Comparison of ENCODE assay signal across 28 cellular contexts in genomic region chr17:16298140-16298662, GRCh38. TPM values are rescaled to one million over a fixed set of nuclear protein-coding genes. Genes with fewer than 3 reads are reported as not detected.
DNase-seq lines count a peak whose midpoint lies in the region; ATAC-seq, FAIRE-seq and TF ChIP-seq lines count a peak whose summit lies in the region.
"Had no signal": no experiment of that assay in that cellular context is flagged by ENCODE, and none has a peak within 500 bp of the region (broad histone marks: within the 10 kb centered on the region; RNA-seq: fewer than 3 reads in every experiment).

No MANE protein-coding gene starts in this region.

- no peaks in the 10 kb centered on the region for H3K9me3 Mint-ChIP-seq in MCF 10A (ENCODE audit: unreplicated experiment)
- H3K9me3 Mint-ChIP-seq: activated T-cell treated with anti-CD3 and anti-CD28 coated beads, Interleukin-2, amount 50 U/mL, for 72 hours; memory B cell; natural killer cell treated with Interleukin-12 subunit alpha and Interleukin-12 subunit beta and Interleukin-15 and Interleukin-18, amount 100 ng/mL, for 72 hours; stimulated activated naive B cell treated with anti-CD40 and anti-IgM and Interleukin-4, amounts not matched to agents 10 μg/mL and 1 μg/mL and 100 μg/mL, for 72 hours had no signal

- TF ChIP-seq RAD21 in A549 (conservative IDR thresholded peaks at IDR 0.05 in 1 of 2, IDR thresholded peaks at IDR 0.05 in 1 of 2), result no peak

- ATAC-seq in A549, result no peak
- no peak for ATAC-seq in GM21528 (IDR thresholded peaks at IDR 0.05; ENCODE audit: low FRiP score, unreplicated experiment)
- ATAC-seq: activated T-cell treated with anti-CD3 and anti-CD28 coated beads, Interleukin-2, amount 50 U/mL, for 72 hours; natural killer cell treated with Interleukin-12 subunit alpha and Interleukin-12 subunit beta and Interleukin-15 and Interleukin-18, amount 100 ng/mL, for 72 hours; right cardiac atrium; stimulated activated naive B cell treated with anti-CD40 and anti-IgM and Interleukin-4, amounts not matched to agents 10 μg/mL and 1 μg/mL and 100 μg/mL, for 72 hours had no signal

- TF ChIP-seq CTCF in A549 (IDR thresholded peaks at IDR 0.05) (no peak), colonic mucosa (IDR thresholded peaks at IDR 0.05) (no peak), MCF 10A (IDR thresholded peaks at IDR 0.05; ENCODE audit: unreplicated experiment) (no peak)

- DNase-seq in A549 (ENCODE audit: low read depth in 1 of 2, low spot score in 1 of 2), result no peak
- peak; percentile 56 for DNase-seq in colonic mucosa
- no peak for DNase-seq in MCF 10A (ENCODE audit: unreplicated experiment)
- no peak for DNase-seq in GOT3 (lab: John Stamatoyannopoulos, UW)
- no peak for DNase-seq in mesenteric fat pad (ENCODE audit: low spot score)
- DNase-seq: activated CD4-positive, alpha-beta T cell treated with anti-CD3 and anti-CD28 coated beads for 4 hours; activated naive CD4-positive, alpha-beta T cell treated with Interleukin-2 at 50 U/mL for 16 hours; activated T-cell treated with anti-CD3 and anti-CD28 coated beads, Interleukin-2, amount 50 U/mL, for 72 hours; glutamatergic neuron; HCEC 1CT; IMR-90; kidney glomerular epithelial cell; NCI-H2171 treated with DMSO at 0.1 percent for 48 hours; NCI-H524 treated with DMSO at 0.1 percent for 48 hours; right cardiac atrium; SJCRH30; stimulated activated CD4-positive, alpha-beta T cell treated with anti-CD3 and anti-CD28 coated beads, Interleukin-12 subunit alpha, Interleukin-12 subunit beta, amount 100 ng/mL, for 4 hours; stimulated activated CD4-positive, alpha-beta T cell treated with anti-CD3 and anti-CD28 coated beads, Interleukin-4, amount 100 ng/mL, for 24 hours; stimulated activated naive B cell treated with anti-CD40 and anti-IgM and Interleukin-4, amounts not matched to agents 10 μg/mL and 1 μg/mL and 100 μg/mL, for 72 hours had no signal

- CTCF ChIA-PET in A549 (lab: Yijun Ruan, JAX) (interaction anchor here (0.6 to 2.8 kb wide), 9 partner anchors 9 to 223 kb away, joined by 3 to 7 read pairs (median 4); no protein-coding TSS in a partner anchor), MCF 10A (lab: Yijun Ruan, JAX) (interaction anchor here (0.6 kb wide), 2 partner anchors 10 to 30 kb away, joined by 3 read pairs; no protein-coding TSS in a partner anchor)

- H3K4me1 Mint-ChIP-seq in MCF 10A (ENCODE audit: insufficient read depth, unreplicated experiment), result no peaks in the 10 kb centered on the region

- H3K27ac ChIP-seq in A549, result peak overlapping the region; percentile 64 to 79
- H3K27ac ChIP-seq in HUES64 (ENCODE audit: low read depth, low read length), result peak overlapping the region; percentile 18; the same call in 1 of the 2 replicates
- peak overlapping the region; percentile 90 for H3K27ac ChIP-seq in colonic mucosa
- H3K27ac ChIP-seq: BLaER1, ovary, SJCRH30 had no signal

- H3K36me3 Mint-ChIP-seq in MCF 10A (ENCODE audit: insufficient read depth, unreplicated experiment), result peaks cover 12% of the 10 kb centered on the region

- H3K36me3 ChIP-seq in HUES64 (ENCODE audit: insufficient read depth, low read length) (peaks cover 12% of the 10 kb centered on the region), colonic mucosa (no peaks in the 10 kb centered on the region), mucosa of stomach (ENCODE audit: control insufficient read depth, insufficient read depth, low read length) (no peaks in the 10 kb centered on the region)
- H3K36me3 ChIP-seq: ovary, SJCRH30 had no signal

- no peak overlapping the region for H3K9ac ChIP-seq in HUES64 (ENCODE audit: low read depth, low read length)
- peak overlapping the region; percentile 52 to 78 for H3K9ac ChIP-seq in colonic mucosa (ENCODE audit: low read depth in 2 of 2, low read length in 2 of 2)
- peak overlapping the region; percentile 57 for H3K9ac ChIP-seq in mucosa of stomach (ENCODE audit: low read length)
- H3K9ac ChIP-seq: BLaER1 had no signal

- no TSS peak for BruUV-seq in MCF 10A (replicated peaks; lab: Mats Ljungman, UMichigan)

- H3K27ac Mint-ChIP-seq in MCF 10A (ENCODE audit: low read depth, unreplicated experiment), result no peak overlapping the region
- H3K27ac Mint-ChIP-seq: activated T-cell treated with anti-CD3 and anti-CD28 coated beads, Interleukin-2, amount 50 U/mL, for 72 hours; memory B cell; natural killer cell treated with Interleukin-12 subunit alpha and Interleukin-12 subunit beta and Interleukin-15 and Interleukin-18, amount 100 ng/mL, for 72 hours; stimulated activated naive B cell treated with anti-CD40 and anti-IgM and Interleukin-4, amounts not matched to agents 10 μg/mL and 1 μg/mL and 100 μg/mL, for 72 hours had no signal

- no peak overlapping the region for H3K4me3 Mint-ChIP-seq in MCF 10A (ENCODE audit: unreplicated experiment)
- H3K4me3 Mint-ChIP-seq: activated T-cell treated with anti-CD3 and anti-CD28 coated beads, Interleukin-2, amount 50 U/mL, for 72 hours; memory B cell; natural killer cell treated with Interleukin-12 subunit alpha and Interleukin-12 subunit beta and Interleukin-15 and Interleukin-18, amount 100 ng/mL, for 72 hours; stimulated activated naive B cell treated with anti-CD40 and anti-IgM and Interleukin-4, amounts not matched to agents 10 μg/mL and 1 μg/mL and 100 μg/mL, for 72 hours had no signal

- H3K4me1 ChIP-seq in A549, result peaks cover 34% of the 10 kb centered on the region
- H3K4me1 ChIP-seq in HUES64 (ENCODE audit: insufficient read depth, low read length), result peaks cover 10% of the 10 kb centered on the region
- H3K4me1 ChIP-seq in colonic mucosa, result peaks cover 6% of the 10 kb centered on the region
- peaks cover 51% of the 10 kb centered on the region for H3K4me1 ChIP-seq in mucosa of stomach (ENCODE audit: control insufficient read depth, insufficient read depth, low read length)
- H3K4me1 ChIP-seq: SJCRH30 had no signal

- H3K27me3 ChIP-seq in HUES64 (ENCODE audit: insufficient read depth, low read length) (no peaks in the 10 kb centered on the region), colonic mucosa (no peaks in the 10 kb centered on the region), mucosa of stomach (ENCODE audit: control insufficient read depth, insufficient read depth, low read length) (no peaks in the 10 kb centered on the region)
- H3K27me3 ChIP-seq: BLaER1, ovary, SJCRH30 had no signal

- H3K4me2 ChIP-seq in A549, result peak overlapping the region; percentile 74
- H3K4me2 ChIP-seq: BLaER1 had no signal

- 74% methylated on average over 1 of the region's 1 CpG for WGBS in A549 (ENCODE audit: missing lambda C conversion rate)
- WGBS in HUES64, result 80% methylated on average over 1 of the region's 1 CpG

- POLR2A ChIA-PET in A549 (lab: Yijun Ruan, JAX) (interaction anchor here (0.8 to 1.5 kb wide), 3 partner anchors 12 to 77 kb away, joined by 3 to 4 read pairs (median 3); partner anchors contain the start of gene CENPV), MCF 10A (lab: Yijun Ruan, JAX) (no interaction called here)

- no peaks in the 10 kb centered on the region for H3K27me3 Mint-ChIP-seq in MCF 10A (ENCODE audit: insufficient read depth, unreplicated experiment)
- H3K27me3 Mint-ChIP-seq: memory B cell; natural killer cell treated with Interleukin-12 subunit alpha and Interleukin-12 subunit beta and Interleukin-15 and Interleukin-18, amount 100 ng/mL, for 72 hours; stimulated activated naive B cell treated with anti-CD40 and anti-IgM and Interleukin-4, amounts not matched to agents 10 μg/mL and 1 μg/mL and 100 μg/mL, for 72 hours had no signal

- no peak for TF ChIP-seq EP300 in A549 (IDR thresholded peaks at IDR 0.05)

- no peak for TF ChIP-seq POLR2A in A549 (IDR thresholded peaks at IDR 0.05; ENCODE audit: low read length)

- H3K4me3 ChIP-seq in A549 (no peak overlapping the region), HUES64 (ENCODE audit: low read length) (no peak overlapping the region), colonic mucosa (no peak overlapping the region), mucosa of stomach (ENCODE audit: low read length) (peak overlapping the region; percentile 41)
- H3K4me3 ChIP-seq: BLaER1, ovary, SJCRH30 had no signal

- intact Hi-C loops in colonic mucosa (cut with DNase I) (no loop called here), MCF 10A (cut with micrococcal nuclease) (no loop called here)

- no peaks in the 10 kb centered on the region for H3K9me3 ChIP-seq in A549
- H3K9me3 ChIP-seq in HUES64 (ENCODE audit: insufficient read depth, low read depth, low read length), result no peaks in the 10 kb centered on the region
- no peaks in the 10 kb centered on the region for H3K9me3 ChIP-seq in colonic mucosa
- H3K9me3 ChIP-seq in mucosa of stomach (ENCODE audit: control insufficient read depth, low read length), result no peaks in the 10 kb centered on the region
- H3K9me3 ChIP-seq: BLaER1, ovary, SJCRH30 had no signal

- no peak for FAIRE-seq in A549 (lab: Jason Lieb, UNC)
- FAIRE-seq: GM12892, urothelium cell line had no signal

TF ChIP-seq in A549, 52 proteins besides CTCF, POLR2A, EP300 and RAD21 (continues in another document):
- TF ChIP-seq ZSCAN20 (CRISPR knock-in tag; IDR thresholded peaks at IDR 0.05) (no peak), JUN (IDR thresholded peaks at IDR 0.05) (no peak), RCOR1 (IDR thresholded peaks at IDR 0.05; ENCODE audit: low read depth, low read length) (no peak), POLR2AphosphoS2 (conservative IDR thresholded peaks at IDR 0.05; ENCODE audit: low read length) (no peak), MAX (IDR thresholded peaks at IDR 0.05) (no peak), ELK1 (IDR thresholded peaks at IDR 0.05; ENCODE audit: low read depth, low read length) (no peak), EHF (CRISPR knock-in tag; IDR thresholded peaks at IDR 0.05) (no peak), NFE2L2 (conservative IDR thresholded peaks at IDR 0.05; ENCODE audit: low read length) (no peak)

RNA-seq across cellular contexts. Expression of gene CENPV, which starts 55.1 kb away (rescaled TPM):
- polyA plus RNA-seq in A549 (2011; rRNA removed) (191 and 202 TPM in 2 replicates), A549 (2017; fragmentation: RNase III; extraction: RNeasy Plus Mini Kit Qiagen cat#74134 plus additional on column Dnase treatment) (106 to 114 TPM (median 112 TPM) in 3 replicates)
- polyA plus RNA-seq in A549 (2012; cell fraction: cytosol; rRNA removed), result 205 and 246 TPM in 2 replicates
- polyA plus RNA-seq in A549 (2012; cell fraction: nucleus; rRNA removed), result 138 and 220 TPM in 2 replicates
- polyA minus RNA-seq in A549 (2011; rRNA and poly(A)+ RNA removed), result 82.3 and 91.1 TPM in 2 replicates
- polyA plus RNA-seq in HUES64 (2013, experiment 1 of 2), result 283 TPM
- polyA plus RNA-seq in HUES64 (2013, experiment 2 of 2), result 295 TPM
- total RNA-seq in colonic mucosa (10 to 100 TPM; 60.6 to 77.4 TPM), MCF 10A (2022) (22.4 and 27.7 TPM in 2 replicates), mesenteric fat pad (26.1 TPM)

Comparison
In these comparisons a context has a peak if more than half of its experiments do, and no peak if none do; other contexts are left out.
1. H3K27ac ChIP-seq: peak in every context shown above with its lines; median percentile 90 in colonic mucosa; 72 in A549; 18 in HUES64.